8 cellular contexts compared by ENCODE assay signal in the genomic region with DNA sequence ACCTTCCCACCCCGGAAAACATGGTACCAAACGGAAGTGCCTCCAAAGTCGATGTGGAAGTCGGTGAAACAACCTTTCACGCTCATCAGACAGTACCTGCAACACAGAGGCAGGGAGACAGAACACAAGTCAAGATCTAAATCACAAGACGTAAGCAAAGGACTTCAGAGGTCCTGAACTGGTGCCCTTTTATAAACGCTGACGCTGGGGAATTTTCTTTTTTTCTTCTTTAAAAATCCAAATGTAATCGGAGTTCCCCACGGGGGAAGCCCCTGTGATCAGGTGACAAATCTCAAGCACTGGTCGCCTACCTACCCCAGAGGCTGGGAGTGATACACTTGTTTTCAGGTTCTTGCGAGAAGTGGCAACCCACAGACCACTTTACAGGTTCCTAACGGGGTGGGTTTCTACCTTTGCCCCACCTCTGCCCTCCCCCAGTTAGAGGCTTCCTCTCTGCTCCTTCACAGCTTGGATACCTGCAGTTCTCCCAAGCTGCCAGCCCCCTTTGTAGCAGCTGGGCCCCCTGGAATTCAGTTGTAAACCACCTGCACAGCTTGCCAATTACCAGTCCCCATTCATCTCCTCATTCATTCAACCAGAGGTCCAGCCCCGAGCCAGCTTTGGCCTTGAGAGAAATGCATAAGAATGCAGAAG. TPM values are rescaled to one million over a fixed set of nuclear protein-coding genes. Genes with fewer than 3 reads are reported as not detected.
DNase-seq lines count a peak whose midpoint lies in the region; ATAC-seq and TF ChIP-seq lines count a peak whose summit lies in the region.
"Had no signal": no experiment of that assay in that cellular context is flagged by ENCODE, and none has a peak within 500 bp of the region (broad histone marks: within the 10 kb centered on the region; RNA-seq: fewer than 3 reads in every experiment).

No MANE protein-coding gene starts in this region.

- H3K79me1 ChIP-seq in mesendoderm (ENCODE audit: low read length): peaks cover 13% of the 10 kb centered on the region

- peak overlapping the region; percentile 71; the same call in 1 of the 2 replicates for H3K4me2 ChIP-seq in KMS-11
- H3K4me2 ChIP-seq in mesendoderm (ENCODE audit: low read length): no peak overlapping the region

- H3K27ac Mint-ChIP-seq in mesothelial cell of epicardium: peak overlapping the region; percentile 47

- peak overlapping the region; percentile 83 for H3K27ac ChIP-seq in KMS-11
- H3K27ac ChIP-seq in upper lobe of left lung: peak overlapping the region; percentile 80 to 93 (median 88)
- no peak overlapping the region for H3K27ac ChIP-seq in mesendoderm (ENCODE audit: low read depth, low read length)

- TF ChIP-seq CTCF in KMS-11 (conservative IDR thresholded peaks at IDR 0.05; ENCODE audit: low read depth, low read length) (no peak), mesothelial cell of epicardium (IDR thresholded peaks at IDR 0.05; ENCODE audit: unreplicated experiment) (no peak), upper lobe of left lung (IDR thresholded peaks at IDR 0.05) (no peak)

- TF ChIP-seq POLR2A in upper lobe of left lung (IDR thresholded peaks at IDR 0.05): no peak

- H3K18ac ChIP-seq in mesendoderm (ENCODE audit: low read length): no peak overlapping the region

- no peak overlapping the region for H2AFZ ChIP-seq in KMS-11 (ENCODE audit: low read depth)

- H4K8ac ChIP-seq in mesendoderm (ENCODE audit: low read depth, low read length): no peak overlapping the region

- no peak overlapping the region for H2BK15ac ChIP-seq in mesendoderm (replicated peaks; ENCODE audit: low read depth)

- no peak overlapping the region for H2AK5ac ChIP-seq in mesendoderm (ENCODE audit: low read length)

- H3K56ac ChIP-seq in mesendoderm (ENCODE audit: low read length): no peak overlapping the region

- no peaks in the 10 kb centered on the region for H3K36me3 ChIP-seq in KMS-11 (ENCODE audit: insufficient read depth)
- no peaks in the 10 kb centered on the region for H3K36me3 ChIP-seq in upper lobe of left lung
- H3K36me3 ChIP-seq in mesendoderm (ENCODE audit: control insufficient read depth, insufficient read depth, low read length): peaks cover 4% of the 10 kb centered on the region

- TF ChIP-seq EP300 in upper lobe of left lung (IDR thresholded peaks at IDR 0.05): no peak

- peaks cover 23% of the 10 kb centered on the region for H3K4me1 ChIP-seq in KMS-11 (ENCODE audit: low read depth, poor library complexity, severe bottlenecking)
- H3K4me1 ChIP-seq in upper lobe of left lung: peaks cover 64 to 80% (median 70%) of the 10 kb centered on the region in 4 donors
- peaks cover 7% of the 10 kb centered on the region for H3K4me1 ChIP-seq in mesendoderm (ENCODE audit: control insufficient read depth, low read depth, low read length)

- no peak overlapping the region for H2BK120ac ChIP-seq in mesendoderm (ENCODE audit: low read depth, low read length)

- peaks cover 11% of the 10 kb centered on the region for H3K36me3 Mint-ChIP-seq in mesothelial cell of epicardium

- H3K4me3 Mint-ChIP-seq in mesothelial cell of epicardium: peak overlapping the region; percentile 69

- H3K9me3 ChIP-seq in upper lobe of left lung: no peaks in the 10 kb centered on the region

- H3K4ac ChIP-seq in mesendoderm (ENCODE audit: low read depth, low read length): no peak overlapping the region

- H3K9me3 Mint-ChIP-seq in mesothelial cell of epicardium: no peaks in the 10 kb centered on the region

- H3K9ac ChIP-seq in KMS-11 (0 out of 2 replicates have a peak overlapping the region, but pooled peaks have one; percentile 75), mesendoderm (ENCODE audit: low read length) (no peak overlapping the region)

- H3K79me2 ChIP-seq in KMS-11 (ENCODE audit: insufficient read depth, low read depth) (no peaks in the 10 kb centered on the region), mesendoderm (ENCODE audit: control insufficient read depth, insufficient read depth, low read length) (peaks cover 3% of the 10 kb centered on the region)

- whole genome bisulfite sequencing in upper lobe of left lung, 2 donors: 57 to 63% methylated on average over 14 of the region's 14 CpGs
- WGBS in mesendoderm (ENCODE audit: extremely low coverage, insufficient coverage, low lambda C conversion rate): no CpG with 5 or more reads among the region's 14 CpGs

- H4K5ac ChIP-seq in mesendoderm (ENCODE audit: low read length): no peak overlapping the region

- peaks cover 51% of the 10 kb centered on the region for H3K4me1 Mint-ChIP-seq in mesothelial cell of epicardium

- H3K23ac ChIP-seq in mesendoderm (ENCODE audit: low read length): no peak overlapping the region

- H2BK5ac ChIP-seq in mesendoderm (ENCODE audit: low read length): no peak overlapping the region

- no peaks in the 10 kb centered on the region for H3K27me3 Mint-ChIP-seq in mesothelial cell of epicardium (ENCODE audit: low read depth)

- no peaks in the 10 kb centered on the region for H4K20me1 ChIP-seq in KMS-11 (ENCODE audit: insufficient read depth)

- no peak for ATAC-seq in upper lobe of left lung (ENCODE audit: low FRiP score in 2 of 2)
- ATAC-seq: HCT116 had no signal

- DNase-seq in activated T-cell treated with anti-CD3 and anti-CD28 coated beads for 48 hours (ENCODE audit: low read depth): peak; percentile 41
- DNase-seq in mesothelial cell of epicardium (ENCODE audit: low spot score in 2 of 2, unreplicated experiment in 2 of 2): no peak
- DNase-seq in upper lobe of left lung: peak in 1 of 2 donors; percentile 35
- DNase-seq in mesendoderm: no peak
- no peak for DNase-seq in NCI-H524 treated with DMSO at 0.1 percent for 48 hours (lab: John Stamatoyannopoulos, UW)
- DNase-seq in NCI-H1092 (lab: John Stamatoyannopoulos, UW): no peak

- H3K4me3 ChIP-seq in KMS-11 (IDR thresholded peaks at IDR 0.05; ENCODE audit: insufficient read depth, low read depth, low read length) (no peak overlapping the region), upper lobe of left lung (peak overlapping the region in 1 of 4 donors; percentile 1), mesendoderm (ENCODE audit: low read length) (no peak overlapping the region)

- H3K27me3 ChIP-seq in KMS-11 (ENCODE audit: insufficient read depth, low read depth): no peaks in the 10 kb centered on the region
- H3K27me3 ChIP-seq in upper lobe of left lung: no peaks in the 10 kb centered on the region
- no peaks in the 10 kb centered on the region for H3K27me3 ChIP-seq in mesendoderm (ENCODE audit: insufficient read depth, low read length, poor library complexity)

RNA-seq across cellular contexts. Expression of a gene that starts 46.2 kb away (rescaled TPM):
- total RNA-seq in mesothelial cell of epicardium (55.4 to 61.1 TPM (median 57.5 TPM) in 3 replicates), upper lobe of left lung (10 to 100 TPM; 29.5 to 81.7 (median 34.2) TPM)
- 74.8 TPM for polyA plus RNA-seq in mesendoderm (2013, experiment 1 of 2)
- polyA plus RNA-seq in mesendoderm (2013, experiment 2 of 2): 78.1 TPM
